ENCODE assay signal across 8 cellular contexts in the genomic region with DNA sequence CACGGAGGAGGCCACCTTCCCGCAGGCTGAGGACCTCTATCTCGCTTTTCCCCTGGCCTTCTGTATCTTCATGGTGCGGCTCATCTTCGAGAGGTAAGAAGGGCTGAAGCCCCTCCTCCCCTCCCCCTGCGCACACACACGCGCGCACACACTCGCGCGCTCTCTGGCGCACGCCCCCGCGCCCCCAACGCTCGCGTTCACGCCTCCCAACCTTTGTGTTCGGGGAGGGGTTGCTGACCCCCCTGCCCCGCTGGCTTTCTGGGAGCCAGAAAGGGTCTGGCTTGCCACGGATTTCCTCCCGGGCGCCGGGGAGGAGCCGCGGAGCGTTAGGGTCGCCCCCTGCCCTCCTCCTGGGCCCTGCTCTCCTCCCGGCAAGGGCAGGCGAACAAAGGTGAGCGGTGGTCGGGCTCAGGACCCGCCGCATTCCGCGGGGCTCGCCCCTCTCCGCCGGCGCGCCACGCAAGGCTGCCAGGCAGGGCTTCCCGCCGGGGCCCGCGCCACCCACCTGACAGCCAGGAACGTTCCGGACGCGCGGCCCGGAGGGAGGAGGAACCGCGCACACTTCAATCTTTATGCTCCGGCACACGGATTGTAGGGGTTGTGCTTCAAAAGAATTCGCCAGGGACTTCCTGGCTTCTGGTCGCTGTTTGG. TPM values are rescaled to one million over a fixed set of nuclear protein-coding genes. Genes with fewer than 3 reads are reported as not detected.
DNase-seq lines count a peak whose midpoint lies in the region; ATAC-seq lines count a peak whose summit lies in the region.

No MANE protein-coding gene starts in this region.

- no peaks in the 10 kb centered on the region for H3K27me3 Mint-ChIP-seq in T-helper 1 cell treated with Interleukin-12 subunit alpha and Interleukin-12 subunit beta and Interleukin-4 antibody, amounts not matched to agents 30 μg/mL and 1 μg/mL, for 36 hours (ENCODE audit: low read depth)
- H3K27me3 Mint-ChIP-seq in central memory CD8-positive, alpha-beta T cell, result no peaks in the 10 kb centered on the region

- H3K27ac Mint-ChIP-seq in T-helper 1 cell treated with Interleukin-12 subunit alpha and Interleukin-12 subunit beta and Interleukin-4 antibody, amounts not matched to agents 30 μg/mL and 1 μg/mL, for 36 hours, result peak overlapping the region; percentile 29
- H3K27ac Mint-ChIP-seq in central memory CD8-positive, alpha-beta T cell (ENCODE audit: low read depth), result no peak overlapping the region

- ATAC-seq in GM21360 (IDR thresholded peaks at IDR 0.05; ENCODE audit: unreplicated experiment) (peak; percentile 33), left lobe of liver (peak; percentile 69)
- ATAC-seq in central memory CD8-positive, alpha-beta T cell (replicated peaks; ENCODE audit: extremely low read depth, poor library complexity, severe bottlenecking), result peak; percentile 25

- peak; percentile 51 for DNase-seq in DMS79 treated with DMSO at 0.1 percent for 48 hours (lab: John Stamatoyannopoulos, UW)
- peak; percentile 48 for DNase-seq in HK-2 (ENCODE audit: unreplicated experiment)
- DNase-seq in central memory CD8-positive, alpha-beta T cell (ENCODE audit: low spot score in 2 of 2), result no peak
- DNase-seq in left lobe of liver (ENCODE audit: low spot score), result peak; percentile 65
- peak; percentile 21 to 37 for DNase-seq in stimulated activated CD4-positive, alpha-beta T cell treated with anti-CD3 and anti-CD28 coated beads, Interleukin-4, amount 100 ng/mL, for 48 hours (ENCODE audit: low read depth in 2 of 2)
- DNase-seq in NCI-H128 (lab: John Stamatoyannopoulos, UW; ENCODE audit: unreplicated experiment), result no peak

- H3K36me3 Mint-ChIP-seq in T-helper 1 cell treated with Interleukin-12 subunit alpha and Interleukin-12 subunit beta and Interleukin-4 antibody, amounts not matched to agents 30 μg/mL and 1 μg/mL, for 36 hours (ENCODE audit: low read depth), result peaks cover 2% of the 10 kb centered on the region
- peaks cover 1% of the 10 kb centered on the region for H3K36me3 Mint-ChIP-seq in central memory CD8-positive, alpha-beta T cell (ENCODE audit: insufficient read depth)

- H3K4me3 Mint-ChIP-seq in T-helper 1 cell treated with Interleukin-12 subunit alpha and Interleukin-12 subunit beta and Interleukin-4 antibody, amounts not matched to agents 30 μg/mL and 1 μg/mL, for 36 hours, result peak overlapping the region; percentile 83
- no peak overlapping the region for H3K4me3 Mint-ChIP-seq in central memory CD8-positive, alpha-beta T cell

- peaks cover 22% of the 10 kb centered on the region for H3K4me1 Mint-ChIP-seq in T-helper 1 cell treated with Interleukin-12 subunit alpha and Interleukin-12 subunit beta and Interleukin-4 antibody, amounts not matched to agents 30 μg/mL and 1 μg/mL, for 36 hours (ENCODE audit: low read depth)
- no peaks in the 10 kb centered on the region for H3K4me1 Mint-ChIP-seq in central memory CD8-positive, alpha-beta T cell

- H3K9me3 Mint-ChIP-seq in T-helper 1 cell treated with Interleukin-12 subunit alpha and Interleukin-12 subunit beta and Interleukin-4 antibody, amounts not matched to agents 30 μg/mL and 1 μg/mL, for 36 hours, result no peaks in the 10 kb centered on the region
- no peaks in the 10 kb centered on the region for H3K9me3 Mint-ChIP-seq in central memory CD8-positive, alpha-beta T cell

RNA-seq across cellular contexts. Expression of a gene that starts 0.6 kb away (rescaled TPM):
- 11.3 TPM for total RNA-seq in left lobe of liver

Comparison
In these comparisons a context has a peak if more than half of its experiments do, and no peak if none do; other contexts are left out.
1. DNase-seq: peak in DMS79 treated with DMSO at 0.1 percent for 48 hours (single experiment), HK-2 (single experiment), left lobe of liver (single experiment) and stimulated activated CD4-positive, alpha-beta T cell treated with anti-CD3 and anti-CD28 coated beads, Interleukin-4, amount 100 ng/mL, for 48 hours (2 of 2); none in central memory CD8-positive, alpha-beta T cell (0 of 2) and NCI-H128 (single experiment).
2. Peak in every context shown above with its lines, with median percentiles within 50 percentile points of each other: ATAC-seq.